21 cellular contexts compared by ENCODE assay signal in the genomic region with DNA sequence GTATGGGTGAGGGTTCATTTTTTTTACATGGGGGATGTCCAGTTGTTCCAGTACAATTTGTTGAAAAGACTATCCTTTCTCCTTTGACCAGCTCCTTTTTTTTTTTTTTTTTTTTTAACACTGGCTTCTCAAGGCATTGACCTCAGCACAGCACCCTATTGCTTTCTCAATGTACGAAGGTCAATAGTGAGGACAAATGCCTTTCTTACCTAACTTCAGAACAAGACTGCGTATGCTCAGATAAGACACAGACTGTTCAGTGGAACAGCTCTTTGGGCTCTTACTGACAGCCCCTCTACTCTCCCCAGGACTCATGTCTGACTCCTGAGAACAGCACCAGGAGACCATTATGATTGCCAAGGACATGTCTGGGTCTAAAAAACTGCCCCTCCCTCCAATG. TPM values are rescaled to one million over a fixed set of nuclear protein-coding genes. Genes with fewer than 3 reads are reported as not detected.
"Had no signal": no experiment of that assay in that cellular context is flagged by ENCODE, and none has a peak within 500 bp of the region (broad histone marks: within the 10 kb centered on the region; RNA-seq: fewer than 3 reads in every experiment).

No MANE protein-coding gene starts in this region.

- H3K27ac ChIP-seq: KMS-11, SJSA1, SK-N-MC had no signal

- H3K9me3 ChIP-seq: SJSA1 had no signal

- H3K36me3 ChIP-seq: SJSA1 had no signal

- H3K4me1 ChIP-seq: SJSA1 had no signal

- H3K27me3 ChIP-seq: SJSA1 had no signal

- H3K4me3 ChIP-seq: SJSA1, SK-N-MC had no signal

- DNase-seq: IMR-90, Kasumi-1, MM.1S, NCI-H1092 treated with DMSO at 0.1 percent for 48 hours, NCI-H1436, NCI-H187, NCI-H2029, NCI-H2081 treated with DMSO at 0.1 percent for 48 hours, NCI-H2171, NCI-H226, NCI-H446, NCI-H510A, NCI-H524 treated with DMSO at 0.1 percent for 48 hours, NCI-H69, NCI-H774, Right ventricle myocardium superior, RPMI8226, SIG-M5 had no signal

RNA-seq across cellular contexts. Expression of a gene that starts 10.4 kb away (rescaled TPM):
- total RNA-seq: SJSA1 had no signal
